In genomic region chr17:76264425-76264754, GRCh38 we compare ENCODE assay signal across 8 cellular contexts. TPM values are rescaled to one million over a fixed set of nuclear protein-coding genes. Genes with fewer than 3 reads are reported as not detected.
A peak's percentile ranks its signal among the peaks of the same experiment; 100 is the strongest.
DNase-seq lines count a peak whose midpoint lies in the region; TF ChIP-seq lines count a peak whose summit lies in the region.

No MANE protein-coding gene starts in this region.

- H3K36me3 ChIP-seq in Peyer's patch (peaks cover 0 to 6% (median 0%) of the 10 kb centered on the region in 3 donors), stomach (peaks cover 0 to 16% (median 7%) of the 10 kb centered on the region in 4 donors)

- TF ChIP-seq POLR2A in Peyer's patch (IDR thresholded peaks at IDR 0.05) (no peak), stomach (IDR thresholded peaks at IDR 0.05) (no peak)

- WGBS in stomach, 5 donors, result 26 to 45% (median 34%) methylated on average over 9 of the region's 9 CpGs

- intact Hi-C loops in stomach (cut with DNase I; ENCODE audit: low total_unique reads), result no loop called here

- no peak for TF ChIP-seq CTCF in Peyer's patch (IDR thresholded peaks at IDR 0.05)
- no peak for TF ChIP-seq CTCF in fibroblast of pulmonary artery (IDR thresholded peaks at IDR 0.05; ENCODE audit: low read length, missing control alignments)
- TF ChIP-seq CTCF in stomach (IDR thresholded peaks at IDR 0.05), result no peak

- H3K4me3 ChIP-seq in Peyer's patch, result peak overlapping the region in 2 of 4 donors; percentile 3 to 10
- peak overlapping the region; percentile 1 for H3K4me3 ChIP-seq in fibroblast of pulmonary artery (replicated peaks; ENCODE audit: low read depth, low read length)
- no peak overlapping the region for H3K4me3 ChIP-seq in stomach

- H3K27ac ChIP-seq in Peyer's patch, result peak overlapping the region; percentile 79 to 98 (median 92)
- peak overlapping the region; percentile 71 to 100 (median 94) for H3K27ac ChIP-seq in stomach

- peak; percentile 39 for DNase-seq in activated CD4-positive, alpha-beta T cell treated with anti-CD3 and anti-CD28 coated beads for 48 hours
- DNase-seq in activated CD4-positive, alpha-beta T cell treated with anti-CD3 and anti-CD28 coated beads for 4 hours, result no peak
- DNase-seq in Peyer's patch (no peak), fibroblast of pulmonary artery (ENCODE audit: low read depth) (no peak), stomach (no peak), SW480 (ENCODE audit: low spot score) (no peak), NCI-H2196 (lab: John Stamatoyannopoulos, UW; ENCODE audit: unreplicated experiment) (no peak), glomerular visceral epithelial cell (ENCODE audit: extremely low spot score) (no peak)

- H3K9me3 ChIP-seq in Peyer's patch (no peaks in the 10 kb centered on the region), stomach (no peaks in the 10 kb centered on the region)

- TF ChIP-seq EP300 in stomach (IDR thresholded peaks at IDR 0.05), result no peak

- H3K4me1 ChIP-seq in Peyer's patch (peaks cover 10 to 65% (median 42%) of the 10 kb centered on the region in 4 donors), stomach (peaks cover 76 to 86% (median 83%) of the 10 kb centered on the region in 4 donors)

- H3K27me3 ChIP-seq in Peyer's patch (no peaks in the 10 kb centered on the region), stomach (no peaks in the 10 kb centered on the region)

RNA-seq across cellular contexts. Expression of gene UBALD2, which starts 0.8 kb away (rescaled TPM):
- total RNA-seq in Peyer's patch, result 10 to 100 TPM; 14.0 to 74.1 (median 50.4) TPM
- 10 to 100 TPM in 2 of 5 donors, 1 to 10 TPM in 3; 1.8 to 49.5 (median 9.9) TPM for total RNA-seq in stomach
- 10 to 100 TPM; 37.2 to 48.4 (median 43.0) TPM for polyA plus RNA-seq in stomach

RNA-seq across cellular contexts. Expression of gene RNF157, which starts 24.1 kb away (rescaled TPM):
- total RNA-seq in Peyer's patch (100 to 1,000 TPM in 2 of 4 donors, 10 to 100 TPM in 2; 73.4 to 115 (median 106) TPM), stomach (10 to 100 TPM in 3 of 5 donors, 1 to 10 TPM in 2; 1.0 to 41.4 (median 11.6) TPM)
- polyA plus RNA-seq in stomach, result 1 to 10 TPM in 2 of 3 donors, under 1 TPM in 1; 0.95 to 4.1 (median 3.7) TPM

RNA-seq across cellular contexts. Expression of gene QRICH2, which starts 43.7 kb away (rescaled TPM):
- total RNA-seq in Peyer's patch (10 to 100 TPM in 1 of 4 donors, 1 to 10 TPM in 3; 1.2 to 10.7 (median 3.1) TPM), stomach (10 to 100 TPM in 1 of 5 donors, 1 to 10 TPM in 3, under 1 TPM in 1; 0.72 to 12.5 (median 2.3) TPM)
- polyA plus RNA-seq in stomach, result 1 to 10 TPM; 3.8 to 5.6 (median 4.0) TPM
